In the genomic region with DNA sequence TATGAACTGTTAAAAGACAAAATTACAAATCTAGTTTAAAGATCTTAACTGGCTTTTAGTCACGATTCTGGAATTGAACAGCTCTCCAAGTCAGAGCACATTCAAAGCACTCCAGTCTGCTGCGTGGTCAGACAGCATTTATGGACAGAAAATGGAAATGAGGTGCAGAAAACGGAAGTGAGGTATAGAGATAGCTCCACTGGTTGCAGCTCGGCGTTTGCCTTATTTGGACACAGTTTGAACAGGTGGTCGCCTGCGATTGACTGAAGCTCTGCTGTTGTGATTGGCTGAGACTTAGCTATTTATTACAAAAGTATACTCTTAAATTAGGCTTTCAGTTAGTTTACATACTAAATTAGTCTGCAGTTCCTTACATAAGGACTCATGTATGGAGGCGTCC, we compare ENCODE assay signal across 19 cellular contexts. TPM values are rescaled to one million over a fixed set of nuclear protein-coding genes. Genes with fewer than 3 reads are reported as not detected.
"Had no signal": no experiment of that assay in that cellular context is flagged by ENCODE, and none has a peak within 500 bp of the region (broad histone marks: within the 10 kb centered on the region; RNA-seq: fewer than 3 reads in every experiment).

No MANE protein-coding gene starts in this region.

- ATAC-seq: natural killer cell; psoas muscle; right cardiac atrium; stimulated activated memory B cell treated with anti-CD40 and anti-IgM and Interleukin-4, amounts not matched to agents 10 μg/mL and 1 μg/mL and 100 μg/mL, for 72 hours; stimulated activated naive CD8-positive, alpha-beta T cell treated with anti-CD3 and anti-CD28 coated beads, Interleukin-15, Interleukin-2, amounts not matched to agents 100 U/mL and 50 U/mL, for 24 hours; upper lobe of right lung had no signal

- H3K27me3 ChIP-seq: ovary, spleen, tibial nerve, upper lobe of right lung, vagina had no signal

- H3K4me1 ChIP-seq: psoas muscle, spleen, tibial nerve, upper lobe of right lung, vagina had no signal

- H3K9me3 ChIP-seq: thoracic aorta, upper lobe of right lung, vagina had no signal

- H3K27ac ChIP-seq: coronary artery, ovary, psoas muscle, skin epidermis, spleen, thoracic aorta, tibial nerve, upper lobe of right lung, vagina had no signal

- H3K4me3 ChIP-seq: coronary artery, lung, ovary, psoas muscle, skin epidermis, spleen, thoracic aorta, tibial nerve, upper lobe of right lung, vagina had no signal

- H3K36me3 ChIP-seq: ovary, spleen, thoracic aorta, tibial nerve, upper lobe of right lung, vagina had no signal

- DNase-seq: dermis blood vessel endothelial cell; effector CD4-positive, alpha-beta T cell; natural killer cell; occipital lobe; ovary; psoas muscle; right cardiac atrium; spleen; stimulated activated CD4-positive, alpha-beta T cell treated with anti-CD3 and anti-CD28 coated beads, Interleukin-4, amount 100 ng/mL, for 4 hours; stimulated activated naive CD8-positive, alpha-beta T cell treated with anti-CD3 and anti-CD28 coated beads, Interleukin-15, Interleukin-2, amounts not matched to agents 100 U/mL and 50 U/mL, for 24 hours; upper lobe of right lung had no signal

RNA-seq across cellular contexts. Expression of gene TRIM9, which starts 28.3 kb away (rescaled TPM):
- total RNA-seq: dermis blood vessel endothelial cell, fibroblast of villous mesenchyme had no signal
